Comparison of ENCODE assay signal across 8 cellular contexts in genomic region chr3:128076465-128076782, GRCh38. TPM values are rescaled to one million over a fixed set of nuclear protein-coding genes. Genes with fewer than 3 reads are reported as not detected.
A peak's percentile ranks its signal among the peaks of the same experiment; 100 is the strongest.
DNase-seq lines count a peak whose midpoint lies in the region; ATAC-seq and TF ChIP-seq lines count a peak whose summit lies in the region.
"Had no signal": no experiment of that assay in that cellular context is flagged by ENCODE, and none has a peak within 500 bp of the region (broad histone marks: within the 10 kb centered on the region; RNA-seq: fewer than 3 reads in every experiment).

No MANE protein-coding gene starts in this region.

- H3K4me1 ChIP-seq in lower lobe of right lung (peaks cover 24% of the 10 kb centered on the region), stomach smooth muscle (ENCODE audit: control insufficient read depth, insufficient read depth, low read length) (peaks cover 26% of the 10 kb centered on the region)

- DNase-seq in RWPE1 (ENCODE audit: low spot score) (no peak), dorsolateral prefrontal cortex (peak in 2 of 10 donors; percentile 24 to 54), lower lobe of right lung (peak; percentile 61), DMS79 (lab: John Stamatoyannopoulos, UW) (no peak), NCI-H1930 (lab: John Stamatoyannopoulos, UW) (no peak), medulla oblongata (ENCODE audit: extremely low spot score) (no peak)
- DNase-seq: SHP77 had no signal

- H3K36me3 ChIP-seq in lower lobe of right lung = peaks cover 30% of the 10 kb centered on the region
- peaks cover 0 to 15% of the 10 kb centered on the region in 2 donors for H3K36me3 ChIP-seq in stomach smooth muscle (ENCODE audit: control insufficient read depth in 2 of 2, insufficient read depth in 2 of 2, low read length in 2 of 2)

- H3K27me3 ChIP-seq in dorsolateral prefrontal cortex (no peaks in the 10 kb centered on the region), lower lobe of right lung (ENCODE audit: low read depth) (no peaks in the 10 kb centered on the region), stomach smooth muscle (ENCODE audit: control insufficient read depth in 1 of 2, insufficient read depth in 2 of 2, low read length in 2 of 2) (no peaks in the 10 kb centered on the region)

- TF ChIP-seq CTCF in RWPE1 (conservative IDR thresholded peaks at IDR 0.05; ENCODE audit: low read depth) = no peak
- TF ChIP-seq CTCF in dorsolateral prefrontal cortex (IDR thresholded peaks at IDR 0.05 in 54 of 56, conservative IDR thresholded peaks at IDR 0.05 in 2 of 56; ENCODE audit: low read depth in 1 of 56, partially characterized antibody in 56 of 56) = no peak
- no peak for TF ChIP-seq CTCF in lower lobe of right lung (IDR thresholded peaks at IDR 0.05)

- intact Hi-C loops in dorsolateral prefrontal cortex (cut with DNase I) (no loop called here), lower lobe of right lung (cut with DNase I) (no loop called here)

- CTCF ChIA-PET in RWPE1 (lab: Yijun Ruan, JAX) = interaction anchor here (0.6 to 1.0 kb wide), 3 partner anchors 46 to 541 kb away, joined by 3 to 5 read pairs (median 3); no protein-coding TSS in a partner anchor

- H3K27ac ChIP-seq in RWPE1 (peak overlapping the region; percentile 76), dorsolateral prefrontal cortex (peak overlapping the region in 51 of 59 donors; percentile 9 to 89 (median 78)), lower lobe of right lung (peak overlapping the region; percentile 29), stomach smooth muscle (ENCODE audit: low read length) (no peak overlapping the region)

- peak overlapping the region; percentile 47 to 48 for H3K9ac ChIP-seq in stomach smooth muscle (ENCODE audit: low read length in 2 of 2)

- peak; percentile 9 to 25 for ATAC-seq in lower lobe of right lung

- H3K4me3 ChIP-seq in dorsolateral prefrontal cortex = peak overlapping the region; percentile 45 to 79 (median 68)
- H3K4me3 ChIP-seq in lower lobe of right lung = peak overlapping the region; percentile 58
- peak overlapping the region; percentile 59 to 77 for H3K4me3 ChIP-seq in stomach smooth muscle (ENCODE audit: low read length in 2 of 2)

- POLR2A ChIA-PET in RWPE1 (lab: Yijun Ruan, JAX; ENCODE audit: low non-redundant PET) = no interaction called here

- no peaks in the 10 kb centered on the region for H3K9me3 ChIP-seq in lower lobe of right lung
- no peaks in the 10 kb centered on the region for H3K9me3 ChIP-seq in stomach smooth muscle (ENCODE audit: control insufficient read depth in 2 of 2, low read length in 2 of 2)

RNA-seq across cellular contexts. Expression of gene SEC61A1, which starts 24.2 kb away (rescaled TPM):
- total RNA-seq in dorsolateral prefrontal cortex (10 to 100 TPM; 46.8 to 92.6 (median 61.3) TPM), lower lobe of right lung (152 TPM)

RNA-seq across cellular contexts. Expression of gene RUVBL1, which starts 47.2 kb away (rescaled TPM):
- total RNA-seq in dorsolateral prefrontal cortex = 10 to 100 TPM; 13.0 to 28.3 (median 18.2) TPM
- total RNA-seq in lower lobe of right lung = 21.4 TPM
